In the genomic region with DNA sequence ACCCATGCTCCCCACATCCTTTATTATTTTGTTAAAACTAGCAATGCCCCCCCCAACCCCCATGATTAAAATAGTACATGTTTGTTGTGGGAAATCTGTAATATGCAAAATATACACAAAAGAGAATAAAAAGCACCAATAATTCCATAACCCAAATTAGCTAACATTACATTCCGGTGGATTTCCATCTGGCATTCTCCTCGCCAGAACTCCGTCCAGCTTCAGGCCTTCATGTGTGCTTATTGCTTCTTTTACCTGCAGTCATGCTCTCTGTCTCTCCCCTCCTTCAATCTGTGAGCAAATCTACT, we compare ENCODE assay signal across 11 cellular contexts. TPM values are rescaled to one million over a fixed set of nuclear protein-coding genes. Genes with fewer than 3 reads are reported as not detected.
DNase-seq lines count a peak whose midpoint lies in the region; ATAC-seq, FAIRE-seq and TF ChIP-seq lines count a peak whose summit lies in the region.
"Had no signal": no experiment of that assay in that cellular context is flagged by ENCODE, and none has a peak within 500 bp of the region (broad histone marks: within the 10 kb centered on the region; RNA-seq: fewer than 3 reads in every experiment).

No MANE protein-coding gene starts in this region.

- H2BK15ac ChIP-seq in neuronal stem cell (ENCODE audit: low read length) = no peak overlapping the region

- no peak overlapping the region for H2AK5ac ChIP-seq in neuronal stem cell (ENCODE audit: low read depth, low read length)

- no peaks in the 10 kb centered on the region for H3K36me3 ChIP-seq in CD4-positive, alpha-beta memory T cell (ENCODE audit: insufficient read depth, low read length)
- no peaks in the 10 kb centered on the region for H3K36me3 ChIP-seq in PC-3 (ENCODE audit: low read depth, low read length)
- no peaks in the 10 kb centered on the region for H3K36me3 ChIP-seq in neuronal stem cell (replicated peaks in 1 of 2; ENCODE audit: control insufficient read depth in 2 of 2, insufficient read depth in 2 of 2, low read length in 2 of 2)
- H3K36me3 ChIP-seq: pancreas had no signal

- no peaks in the 10 kb centered on the region for H3K27me3 Mint-ChIP-seq in CD4-positive, alpha-beta memory T cell

- peaks cover 14% of the 10 kb centered on the region for H3F3A ChIP-seq in PC-3 (ENCODE audit: low read length, unreplicated experiment)

- no peak for FAIRE-seq in HTR-8/SVneo (lab: Jason Lieb, UNC)
- FAIRE-seq: pancreas had no signal

- no peak for TF ChIP-seq CTCF in PC-3 (conservative IDR thresholded peaks at IDR 0.05; ENCODE audit: low read depth, low read length)
- TF ChIP-seq CTCF in coronary artery (IDR thresholded peaks at IDR 0.05) = no peak

- H3K9me3 ChIP-seq in CD4-positive, alpha-beta memory T cell (ENCODE audit: control insufficient read depth in 1 of 2, low read length in 2 of 2) = no peaks in the 10 kb centered on the region
- no peaks in the 10 kb centered on the region for H3K9me3 ChIP-seq in PC-3 (ENCODE audit: low read length)
- no peaks in the 10 kb centered on the region for H3K9me3 ChIP-seq in neuronal stem cell (replicated peaks in 1 of 2; ENCODE audit: control insufficient read depth in 2 of 2, insufficient read depth in 1 of 2, low read depth in 1 of 2, low read length in 2 of 2)
- H3K9me3 ChIP-seq: pancreas had no signal

- H3K79me1 ChIP-seq in neuronal stem cell (ENCODE audit: low read depth, low read length) = no peaks in the 10 kb centered on the region

- no peaks in the 10 kb centered on the region for H3K79me2 ChIP-seq in PC-3 (ENCODE audit: low read length)

- H3K4ac ChIP-seq in neuronal stem cell (ENCODE audit: low read length) = no peak overlapping the region

- peaks cover 35 to 65% (median 50%) of the 10 kb centered on the region in 4 donors for H3K4me1 Mint-ChIP-seq in CD4-positive, alpha-beta memory T cell

- no TSS peak for BruUV-seq in PC-3 (replicated peaks; lab: Mats Ljungman, UMichigan)

- H3K9me3 Mint-ChIP-seq in CD4-positive, alpha-beta memory T cell = peaks cover 0 to 4% (median 0%) of the 10 kb centered on the region in 8 donors

- H2AFZ ChIP-seq in PC-3 (ENCODE audit: low read length) (peak overlapping the region; percentile 45; the same call in 1 of the 2 replicates), neuronal stem cell (ENCODE audit: low read length) (peak overlapping the region; percentile 95)

- H3K18ac ChIP-seq in neuronal stem cell (ENCODE audit: low read length) = no peak overlapping the region

- H4K91ac ChIP-seq in neuronal stem cell (ENCODE audit: low read depth, low read length, poor library complexity) = no peak overlapping the region

- H3K27me3 ChIP-seq in CD4-positive, alpha-beta memory T cell (ENCODE audit: insufficient read depth, low read length) = no peaks in the 10 kb centered on the region
- no peaks in the 10 kb centered on the region for H3K27me3 ChIP-seq in PC-3 (ENCODE audit: low read length)
- H3K27me3 ChIP-seq in neuronal stem cell (ENCODE audit: control insufficient read depth in 3 of 3, insufficient read depth in 3 of 3, low read depth in 1 of 3, low read length in 3 of 3) = no peaks in the 10 kb centered on the region
- H3K27me3 ChIP-seq: pancreas had no signal

- H3K27ac ChIP-seq in CD4-positive, alpha-beta memory T cell (ENCODE audit: low read depth, low read length) = no peak overlapping the region
- H3K27ac ChIP-seq in PC-3 (ENCODE audit: low read length) = peak overlapping the region; percentile 98
- peak overlapping the region; percentile 15 to 61 for H3K27ac ChIP-seq in coronary artery
- H3K27ac ChIP-seq in neuronal stem cell (replicated peaks; ENCODE audit: low read length) = no peak overlapping the region

- peak overlapping the region in 6 of 7 donors; percentile 23 to 92 (median 87) for H3K27ac Mint-ChIP-seq in CD4-positive, alpha-beta memory T cell

- ATAC-seq in PC-3 (peak; percentile 21), HG03442 (IDR thresholded peaks at IDR 0.05; ENCODE audit: unreplicated experiment) (no peak)

- no peak overlapping the region for H3K23ac ChIP-seq in neuronal stem cell (ENCODE audit: low read depth, low read length, poor library complexity)

- intact Hi-C loops in CD4-positive, alpha-beta memory T cell (cut with micrococcal nuclease) = loop anchor here (2.0 kb wide), 1 partner anchor 23 kb away; no protein-coding TSS in a partner anchor
- intact Hi-C loops in PC-3 (cut with micrococcal nuclease) = loop anchor here (1.0 to 2.0 kb wide), 3 partner anchors 12 to 21 kb away; no protein-coding TSS in a partner anchor

- no peak overlapping the region for H2BK120ac ChIP-seq in neuronal stem cell (ENCODE audit: low read depth, low read length)

- no peak overlapping the region for H4K8ac ChIP-seq in neuronal stem cell (ENCODE audit: low read depth, low read length)

- H3K36me3 Mint-ChIP-seq in CD4-positive, alpha-beta memory T cell = no peaks in the 10 kb centered on the region

- H3K14ac ChIP-seq in neuronal stem cell (ENCODE audit: low read length) = no peak overlapping the region

- CTCF ChIA-PET in CD4-positive, alpha-beta memory T cell (lab: Charles Lee; ENCODE audit: partially characterized antibody) = interaction anchor here (0.8 to 1.5 kb wide), 5 partner anchors 19 to 317 kb away, joined by 3 to 4 read pairs (median 3); partner anchors contain the start of gene IER3
- CTCF ChIA-PET in PC-3 (lab: Charles Lee) = interaction anchor here (1.8 kb wide), 1 partner anchor 52 kb away, joined by 5 read pairs; no protein-coding TSS in a partner anchor

- H3K4me2 ChIP-seq in PC-3 (ENCODE audit: low read length) (peak overlapping the region; percentile 74), neuronal stem cell (ENCODE audit: insufficient read depth, low read length, poor library complexity, severe bottlenecking) (no peak overlapping the region)

- H3K9me2 ChIP-seq in PC-3 (replicated peaks; ENCODE audit: low read length) = no peaks in the 10 kb centered on the region

- peak overlapping the region; percentile 72 for H2BK5ac ChIP-seq in neuronal stem cell (ENCODE audit: low read length)

- H3K9ac ChIP-seq in PC-3 (ENCODE audit: low read length) (peak overlapping the region; percentile 90), neuronal stem cell (ENCODE audit: low read depth, low read length, poor library complexity) (no peak overlapping the region)

- peak overlapping the region in 7 of 8 donors; percentile 66 to 83 (median 73) for H3K4me3 Mint-ChIP-seq in CD4-positive, alpha-beta memory T cell

- WGBS in neuronal stem cell (ENCODE audit: extremely low coverage in 2 of 2, insufficient read length in 2 of 2, insufficient replicate concordance in 1 of 2), 2 donors = no CpG with 5 or more reads among the region's 3 CpGs

- DNase-seq in CD4-positive, alpha-beta memory T cell = no peak
- no peak for DNase-seq in PC-3
- no peak for DNase-seq in coronary artery (ENCODE audit: low spot score)
- no peak for DNase-seq in neuronal stem cell (ENCODE audit: low spot score)
- no peak for DNase-seq in stimulated activated CD4-positive, alpha-beta T cell treated with anti-CD3 and anti-CD28 coated beads, Interleukin-4, amount 100 ng/mL, for 1 hour
- DNase-seq in HTR-8/SVneo (ENCODE audit: insufficient read length, low spot score) = no peak
- no peak for DNase-seq in effector CD4-positive, alpha-beta T cell
- DNase-seq: KG1, NCI-H526 had no signal

- no peaks in the 10 kb centered on the region for H4K20me1 ChIP-seq in PC-3 (ENCODE audit: low read length)

- POLR2A ChIA-PET in CD4-positive, alpha-beta memory T cell (lab: Charles Lee; ENCODE audit: partially characterized antibody) = interaction anchor here (0.9 to 1.9 kb wide), 13 partner anchors 12 to 199 kb away, joined by 3 to 23 read pairs (median 4); partner anchors contain the start of genes ABCF1 and MDC1
- POLR2A ChIA-PET in PC-3 (lab: Charles Lee; ENCODE audit: unreplicated experiment) = interaction anchor here (0.6 to 2.7 kb wide), 5 partner anchors 12 to 303 kb away, joined by 3 to 32 read pairs (median 5); no protein-coding TSS in a partner anchor

- H3K4me1 ChIP-seq in CD4-positive, alpha-beta memory T cell (ENCODE audit: insufficient read depth, low read length) = peaks cover 40% of the 10 kb centered on the region
- H3K4me1 ChIP-seq in PC-3 (ENCODE audit: insufficient read depth, low read length) (peaks cover 36% of the 10 kb centered on the region), neuronal stem cell (ENCODE audit: control insufficient read depth in 2 of 2, insufficient read depth in 1 of 2, low read depth in 1 of 2, low read length in 2 of 2) (peaks cover 15 to 25% of the 10 kb centered on the region in 2 donors)

- no peak overlapping the region for H3K4me3 ChIP-seq in CD4-positive, alpha-beta memory T cell (ENCODE audit: low read length in 2 of 2)
- H3K4me3 ChIP-seq in PC-3 (ENCODE audit: low read length) = no peak overlapping the region
- H3K4me3 ChIP-seq in coronary artery = no peak overlapping the region
- H3K4me3 ChIP-seq in neuronal stem cell (ENCODE audit: low read length in 2 of 2) = no peak overlapping the region
- H3K4me3 ChIP-seq: pancreas had no signal

- H2BK12ac ChIP-seq in neuronal stem cell (ENCODE audit: low read length) = no peak overlapping the region

RNA-seq across cellular contexts. Expression of gene IER3, which starts 25.5 kb away (rescaled TPM):
- total RNA-seq in CD4-positive, alpha-beta memory T cell = 10 to 100 TPM; 11.3 to 11.4 TPM
- under 1 TPM; 0.77 to 0.83 TPM for polyA plus RNA-seq in CD4-positive, alpha-beta memory T cell
- total RNA-seq in PC-3 (2014; rRNA removed) = 1,173 and 1,198 TPM in 2 replicates
- 11.0 TPM for polyA plus RNA-seq in neuronal stem cell (2013, experiment 1 of 2)
- 10.9 TPM for polyA plus RNA-seq in neuronal stem cell (2013, experiment 2 of 2)

RNA-seq across cellular contexts. Expression of gene FLOT1, which starts 27.3 kb away (rescaled TPM):
- total RNA-seq in CD4-positive, alpha-beta memory T cell = 10 to 100 TPM; 75.3 to 78.5 TPM
- 10 to 100 TPM; 74.6 to 82.1 TPM for polyA plus RNA-seq in CD4-positive, alpha-beta memory T cell
- 305 and 401 TPM in 2 replicates for total RNA-seq in PC-3 (2014; rRNA removed)
- 107 TPM for polyA plus RNA-seq in neuronal stem cell (2013, experiment 1 of 2)
- polyA plus RNA-seq in neuronal stem cell (2013, experiment 2 of 2) = 102 TPM

RNA-seq across cellular contexts. Expression of gene TUBB, which starts 49.7 kb away (rescaled TPM):
- total RNA-seq in CD4-positive, alpha-beta memory T cell = 100 to 1,000 TPM; 285 to 300 TPM
- 100 to 1,000 TPM in 1 of 2 donors, 10 to 100 TPM in 1; 74.8 to 142 TPM for polyA plus RNA-seq in CD4-positive, alpha-beta memory T cell
- 1,245 and 1,398 TPM in 2 replicates for total RNA-seq in PC-3 (2014; rRNA removed)
- 2,147 TPM for polyA plus RNA-seq in neuronal stem cell (2013, experiment 1 of 2)
- 2,146 TPM for polyA plus RNA-seq in neuronal stem cell (2013, experiment 2 of 2)

RNA-seq across cellular contexts. Expression of gene MDC1, which starts 52.7 kb away (rescaled TPM):
- 10 to 100 TPM; 60.7 to 73.5 TPM for total RNA-seq in CD4-positive, alpha-beta memory T cell
- polyA plus RNA-seq in CD4-positive, alpha-beta memory T cell = 1 to 10 TPM in 1 of 2 donors, not detected in 1; 9.8 TPM
- 19.6 and 24.9 TPM in 2 replicates for total RNA-seq in PC-3 (2014; rRNA removed)
- polyA plus RNA-seq in neuronal stem cell (2013, experiment 1 of 2) = 50.3 TPM
- 51.5 TPM for polyA plus RNA-seq in neuronal stem cell (2013, experiment 2 of 2)

Comparison
In these comparisons a context has a peak if more than half of its experiments do, and no peak if none do; other contexts are left out.
1. H3K27ac ChIP-seq: peak in PC-3 (single experiment) and coronary artery (2 of 2); none in CD4-positive, alpha-beta memory T cell (single experiment) and neuronal stem cell (single experiment).
2. RNA of gene IER3, which starts 25.5 kb away (total RNA-seq): 1,173 to 1,198 TPM in PC-3; 11.3 to 11.4 TPM in CD4-positive, alpha-beta memory T cell; every median in the first group is over 10 times any median in the second.